Comparison of ENCODE assay signal across 25 cellular contexts in genomic region chr3:184914628-184915027, GRCh38.
"Had no signal": no experiment of that assay in that cellular context is flagged by ENCODE, and none has a peak within 500 bp of the region (broad histone marks: within the 10 kb centered on the region; RNA-seq: fewer than 3 reads in every experiment).

No MANE protein-coding gene starts in this region.

- ATAC-seq: body of pancreas, heart right ventricle, left lung had no signal

- H3K9me3 ChIP-seq: body of pancreas, heart right ventricle, left lung, sigmoid colon, testis, vagina had no signal

- H3K4me3 Mint-ChIP-seq: activated naive CD8-positive, alpha-beta T cell treated with anti-CD3 and anti-CD28 coated beads, Interleukin-2, amount 10 ng/mL, durations not matched to agents 7 days and 5 days; naive B cell; neural crest cell; type B pancreatic cell had no signal

- DNase-seq: activated CD4-positive, alpha-beta T cell treated with anti-CD3 and anti-CD28 coated beads for 4 hours; activated CD4-positive, alpha-beta T cell treated with anti-CD3 and anti-CD28 coated beads, Interleukin-2, amount 50 U/mL, for 48 hours; activated CD4-positive, CD25-positive, alpha-beta regulatory T cell; activated CD8-positive, alpha-beta memory T cell treated with anti-CD3 and anti-CD28 coated beads, Interleukin-2, amount 50 U/mL, for 48 hours; activated naive CD4-positive, alpha-beta T cell treated with Interleukin-2 at 50 U/mL for 16 hours; activated naive CD8-positive, alpha-beta T cell treated with anti-CD3 and anti-CD28 coated beads, Interleukin-2, amount 10 ng/mL, durations not matched to agents 7 days and 5 days; activated T-cell treated with anti-CD3 and anti-CD28 coated beads, Interleukin-2, amount 50 U/mL, for 48 hours; amygdala; body of pancreas; dermis blood vessel endothelial cell; effector CD8-positive, alpha-beta T cell; heart right ventricle; left lung; naive B cell; retina; sigmoid colon; stimulated activated CD4-positive, alpha-beta T cell treated with anti-CD3 and anti-CD28 coated beads, Interleukin-4, amount 100 ng/mL, for 1 hour; stimulated activated naive CD4-positive, alpha-beta T cell; T-helper 9 cell; testis had no signal

- H3K27me3 Mint-ChIP-seq: activated naive CD8-positive, alpha-beta T cell treated with anti-CD3 and anti-CD28 coated beads, Interleukin-2, amount 10 ng/mL, durations not matched to agents 7 days and 5 days; naive B cell; progenitor cell of endocrine pancreas; type B pancreatic cell had no signal

- H3K9me3 Mint-ChIP-seq: activated naive CD8-positive, alpha-beta T cell treated with anti-CD3 and anti-CD28 coated beads, Interleukin-2, amount 10 ng/mL, durations not matched to agents 7 days and 5 days; naive B cell; neural crest cell; type B pancreatic cell had no signal

- H3K27ac ChIP-seq: body of pancreas, heart right ventricle, left lung, sigmoid colon, testis, vagina had no signal

- H3K27ac Mint-ChIP-seq: activated naive CD8-positive, alpha-beta T cell treated with anti-CD3 and anti-CD28 coated beads, Interleukin-2, amount 10 ng/mL, durations not matched to agents 7 days and 5 days; naive B cell; progenitor cell of endocrine pancreas; type B pancreatic cell had no signal

- H3K4me3 ChIP-seq: body of pancreas, heart right ventricle, left lung, lung, sigmoid colon, testis, vagina had no signal

- H3K4me1 ChIP-seq: body of pancreas, heart right ventricle, left lung, testis, vagina had no signal

- H3K4me1 Mint-ChIP-seq: activated naive CD8-positive, alpha-beta T cell treated with anti-CD3 and anti-CD28 coated beads, Interleukin-2, amount 10 ng/mL, durations not matched to agents 7 days and 5 days; naive B cell had no signal

- H3K27me3 ChIP-seq: body of pancreas, heart right ventricle, left lung, sigmoid colon, testis, vagina had no signal
